In genomic region chr5:16225927-16226326, GRCh38 we compare ENCODE assay signal across 30 cellular contexts. TPM values are rescaled to one million over a fixed set of nuclear protein-coding genes. Genes with fewer than 3 reads are reported as not detected.
"Had no signal": no experiment of that assay in that cellular context is flagged by ENCODE, and none has a peak within 500 bp of the region (broad histone marks: within the 10 kb centered on the region; RNA-seq: fewer than 3 reads in every experiment).

No MANE protein-coding gene starts in this region.

- H3K27me3 ChIP-seq: stomach, suprapubic skin, testis, thyroid gland, tibial artery, tibial nerve, transverse colon, upper lobe of left lung, upper lobe of right lung, uterus, vagina had no signal

- H3K4me3 Mint-ChIP-seq: stimulated activated effector memory CD8-positive, alpha-beta T cell treated with anti-CD3 and anti-CD28 coated beads, Interleukin-12 subunit alpha, Interleukin-12 subunit beta, amount 100 ng/mL, for 72 hours; stimulated activated memory B cell treated with anti-CD40 and anti-IgM and Interleukin-4, amounts not matched to agents 10 μg/mL and 1 μg/mL and 100 μg/mL, for 72 hours; stimulated activated naive B cell treated with anti-CD40 and anti-IgM and Interleukin-4, amounts not matched to agents 10 μg/mL and 1 μg/mL and 100 μg/mL, for 72 hours; stimulated activated naive CD8-positive, alpha-beta T cell treated with anti-CD3 and anti-CD28 coated beads, Interleukin-15, amount 100 ng/mL, for 72 hours; stimulated activated naive CD8-positive, alpha-beta T cell treated with anti-CD3 and anti-CD28 coated beads, Interleukin-15, Interleukin-2, amounts not matched to agents 100 ng/mL and 50 ng/mL, for 24 hours; type B pancreatic cell had no signal

- H3K27ac ChIP-seq: stomach, suprapubic skin, testis, thoracic aorta, thyroid gland, tibial artery, tibial nerve, transverse colon, upper lobe of left lung, upper lobe of right lung, uterus, vagina had no signal

- H3K4me3 ChIP-seq: stomach, suprapubic skin, testis, thoracic aorta, thyroid gland, tibial artery, tibial nerve, transverse colon, upper lobe of left lung, upper lobe of right lung, uterus, vagina had no signal

- DNase-seq: stimulated activated CD4-positive, alpha-beta T cell treated with anti-CD3 and anti-CD28 coated beads, Interleukin-2, amount 100 ng/mL, for 48 hours; stimulated activated CD4-positive, alpha-beta T cell treated with anti-CD3 and anti-CD28 coated beads, Interleukin-4, amount 100 ng/mL, for 1 hour; stimulated activated CD4-positive, alpha-beta T cell treated with anti-CD3 and anti-CD28 coated beads, Interleukin-4, amount 100 ng/mL, for 24 hours; stimulated activated CD4-positive, alpha-beta T cell treated with anti-CD3 and anti-CD28 coated beads, Interleukin-4, amount 100 ng/mL, for 4 hours; stimulated activated CD8-positive, alpha-beta memory T cell treated with anti-CD3 and anti-CD28 coated beads, Interleukin-4, amount 100 ng/mL, for 48 hours; stimulated activated naive B cell treated with anti-CD40 and anti-IgM and Interleukin-4, amounts not matched to agents 10 μg/mL and 1 μg/mL and 100 μg/mL, for 72 hours; stimulated activated naive CD4-positive, alpha-beta T cell; stimulated activated naive CD4-positive, alpha-beta T cell treated with Interleukin-2 at 50 U/mL for 16 hours; stimulated activated naive CD8-positive, alpha-beta T cell treated with anti-CD3 and anti-CD28 coated beads, Interleukin-15, amount 100 ng/mL, for 72 hours; stimulated activated naive CD8-positive, alpha-beta T cell treated with anti-CD3 and anti-CD28 coated beads, Interleukin-15, Interleukin-2, amounts not matched to agents 100 U/mL and 50 U/mL, for 24 hours; stomach; substantia nigra; testis; thyroid gland; tibial artery; transverse colon; trophoblast cell; upper lobe of left lung; upper lobe of right lung; uterus had no signal

- H3K27me3 Mint-ChIP-seq: stimulated activated memory B cell treated with anti-CD40 and anti-IgM and Interleukin-4, amounts not matched to agents 10 μg/mL and 1 μg/mL and 100 μg/mL, for 72 hours; stimulated activated naive B cell treated with anti-CD40 and anti-IgM and Interleukin-4, amounts not matched to agents 10 μg/mL and 1 μg/mL and 100 μg/mL, for 72 hours; stimulated activated naive CD8-positive, alpha-beta T cell treated with anti-CD3 and anti-CD28 coated beads, Interleukin-15, amount 100 ng/mL, for 72 hours had no signal

- ATAC-seq: stimulated activated effector memory CD8-positive, alpha-beta T cell treated with anti-CD3 and anti-CD28 coated beads, Interleukin-12 subunit alpha, Interleukin-12 subunit beta, amount 100 ng/mL, for 72 hours; stimulated activated memory B cell treated with anti-CD40 and anti-IgM and Interleukin-4, amounts not matched to agents 10 μg/mL and 1 μg/mL and 100 μg/mL, for 72 hours; stimulated activated naive B cell treated with anti-CD40 and anti-IgM and Interleukin-4, amounts not matched to agents 10 μg/mL and 1 μg/mL and 100 μg/mL, for 72 hours; stimulated activated naive CD8-positive, alpha-beta T cell treated with anti-CD3 and anti-CD28 coated beads, Interleukin-15, amount 100 ng/mL, for 72 hours; stimulated activated naive CD8-positive, alpha-beta T cell treated with anti-CD3 and anti-CD28 coated beads, Interleukin-15, Interleukin-2, amounts not matched to agents 100 U/mL and 50 U/mL, for 24 hours; upper lobe of right lung had no signal

- H3K36me3 Mint-ChIP-seq: stimulated activated effector memory CD8-positive, alpha-beta T cell treated with anti-CD3 and anti-CD28 coated beads, Interleukin-12 subunit alpha, Interleukin-12 subunit beta, amount 100 ng/mL, for 72 hours; stimulated activated memory B cell treated with anti-CD40 and anti-IgM and Interleukin-4, amounts not matched to agents 10 μg/mL and 1 μg/mL and 100 μg/mL, for 72 hours; stimulated activated naive B cell treated with anti-CD40 and anti-IgM and Interleukin-4, amounts not matched to agents 10 μg/mL and 1 μg/mL and 100 μg/mL, for 72 hours; type B pancreatic cell had no signal

- H3K36me3 ChIP-seq: stomach, suprapubic skin, thoracic aorta, thyroid gland, tibial artery, tibial nerve, transverse colon, upper lobe of left lung, upper lobe of right lung, uterus, vagina had no signal

- H3K27ac Mint-ChIP-seq: stimulated activated effector memory CD8-positive, alpha-beta T cell treated with anti-CD3 and anti-CD28 coated beads, Interleukin-12 subunit alpha, Interleukin-12 subunit beta, amount 100 ng/mL, for 72 hours; stimulated activated memory B cell treated with anti-CD40 and anti-IgM and Interleukin-4, amounts not matched to agents 10 μg/mL and 1 μg/mL and 100 μg/mL, for 72 hours; stimulated activated naive B cell treated with anti-CD40 and anti-IgM and Interleukin-4, amounts not matched to agents 10 μg/mL and 1 μg/mL and 100 μg/mL, for 72 hours; stimulated activated naive CD8-positive, alpha-beta T cell treated with anti-CD3 and anti-CD28 coated beads, Interleukin-15, amount 100 ng/mL, for 72 hours; stimulated activated naive CD8-positive, alpha-beta T cell treated with anti-CD3 and anti-CD28 coated beads, Interleukin-15, Interleukin-2, amounts not matched to agents 100 ng/mL and 50 ng/mL, for 24 hours; type B pancreatic cell had no signal

- H3K9me3 ChIP-seq: suprapubic skin, testis, thoracic aorta, thyroid gland, tibial artery, tibial nerve, transverse colon, upper lobe of left lung, upper lobe of right lung, uterus, vagina had no signal

- H3K4me1 ChIP-seq: stomach, suprapubic skin, testis, thyroid gland, tibial artery, tibial nerve, transverse colon, upper lobe of left lung, upper lobe of right lung, uterus, vagina had no signal

- H3K9me3 Mint-ChIP-seq: stimulated activated naive CD8-positive, alpha-beta T cell treated with anti-CD3 and anti-CD28 coated beads, Interleukin-15, Interleukin-2, amounts not matched to agents 100 ng/mL and 50 ng/mL, for 24 hours; type B pancreatic cell had no signal

- H3K4me1 Mint-ChIP-seq: stimulated activated effector memory CD8-positive, alpha-beta T cell treated with anti-CD3 and anti-CD28 coated beads, Interleukin-12 subunit alpha, Interleukin-12 subunit beta, amount 100 ng/mL, for 72 hours; stimulated activated memory B cell treated with anti-CD40 and anti-IgM and Interleukin-4, amounts not matched to agents 10 μg/mL and 1 μg/mL and 100 μg/mL, for 72 hours; stimulated activated naive B cell treated with anti-CD40 and anti-IgM and Interleukin-4, amounts not matched to agents 10 μg/mL and 1 μg/mL and 100 μg/mL, for 72 hours; stimulated activated naive CD8-positive, alpha-beta T cell treated with anti-CD3 and anti-CD28 coated beads, Interleukin-15, amount 100 ng/mL, for 72 hours had no signal

RNA-seq across cellular contexts. Expression of gene MARCHF11, which starts 46.3 kb away (rescaled TPM):
- total RNA-seq: stomach, subcutaneous adipose tissue, suprapubic skin, thoracic aorta, tibial nerve, transverse colon, upper lobe of left lung, upper lobe of right lung, ureter, vagina had no signal
- polyA plus RNA-seq: stomach had no signal
